Comparison of ENCODE assay signal across 27 cellular contexts in the genomic region with DNA sequence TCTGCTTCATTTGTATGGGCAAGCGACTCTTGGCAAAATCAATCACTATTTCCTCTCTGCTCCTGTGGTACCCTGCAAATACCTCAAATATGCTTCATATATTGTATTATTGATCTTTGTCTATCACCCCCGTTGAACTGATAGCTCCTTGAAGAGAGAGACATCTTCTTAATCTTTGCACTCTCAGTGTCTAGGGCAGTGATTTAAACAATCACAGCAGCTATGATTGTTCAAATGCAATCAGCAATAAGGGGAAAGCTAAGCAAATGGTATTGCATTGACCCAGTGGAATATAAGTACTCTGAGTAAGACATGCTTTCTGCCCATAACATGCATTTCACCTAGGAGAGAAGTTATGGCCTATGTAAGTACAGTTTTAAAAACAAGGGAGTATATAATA.
"Had no signal": no experiment of that assay in that cellular context is flagged by ENCODE, and none has a peak within 500 bp of the region (broad histone marks: within the 10 kb centered on the region; RNA-seq: fewer than 3 reads in every experiment).

No MANE protein-coding gene starts in this region.

- H3K4me1 Mint-ChIP-seq: nephron; neural progenitor cell; stimulated activated effector memory CD8-positive, alpha-beta T cell treated with anti-CD3 and anti-CD28 coated beads, Interleukin-12 subunit alpha, Interleukin-12 subunit beta, amount 100 ng/mL, for 72 hours had no signal

- H3K36me3 Mint-ChIP-seq: neural progenitor cell; stimulated activated effector memory CD8-positive, alpha-beta T cell treated with anti-CD3 and anti-CD28 coated beads, Interleukin-12 subunit alpha, Interleukin-12 subunit beta, amount 100 ng/mL, for 72 hours had no signal

- ATAC-seq: natural killer cell; psoas muscle; right cardiac atrium; stimulated activated effector memory CD8-positive, alpha-beta T cell treated with anti-CD3 and anti-CD28 coated beads, Interleukin-12 subunit alpha, Interleukin-12 subunit beta, amount 100 ng/mL, for 72 hours; upper lobe of right lung had no signal

- H3K4me3 Mint-ChIP-seq: natural killer cell; nephron; neural progenitor cell; stimulated activated effector memory CD8-positive, alpha-beta T cell treated with anti-CD3 and anti-CD28 coated beads, Interleukin-12 subunit alpha, Interleukin-12 subunit beta, amount 100 ng/mL, for 72 hours; stimulated activated naive B cell treated with anti-CD40 and anti-IgM and Interleukin-4, amounts not matched to agents 10 μg/mL and 1 μg/mL and 100 μg/mL, for 72 hours; stimulated activated naive CD8-positive, alpha-beta T cell treated with anti-CD3 and anti-CD28 coated beads, Interleukin-15, Interleukin-2, amounts not matched to agents 100 ng/mL and 50 ng/mL, for 24 hours had no signal

- H3K9me3 Mint-ChIP-seq: natural killer cell; stimulated activated effector memory CD8-positive, alpha-beta T cell treated with anti-CD3 and anti-CD28 coated beads, Interleukin-12 subunit alpha, Interleukin-12 subunit beta, amount 100 ng/mL, for 72 hours; stimulated activated naive CD8-positive, alpha-beta T cell treated with anti-CD3 and anti-CD28 coated beads, Interleukin-15, Interleukin-2, amounts not matched to agents 100 ng/mL and 50 ng/mL, for 24 hours had no signal

- H3K27me3 Mint-ChIP-seq: progenitor cell of endocrine pancreas; stimulated activated naive B cell treated with anti-CD40 and anti-IgM and Interleukin-4, amounts not matched to agents 10 μg/mL and 1 μg/mL and 100 μg/mL, for 72 hours; stimulated activated naive CD8-positive, alpha-beta T cell treated with anti-CD3 and anti-CD28 coated beads, Interleukin-15, Interleukin-2, amounts not matched to agents 100 ng/mL and 50 ng/mL, for 24 hours had no signal

- DNase-seq: natural killer cell; occipital lobe; ovary; posterior cingulate gyrus; psoas muscle; right cardiac atrium; right lobe of liver; sigmoid colon; small intestine; stimulated activated CD4-positive, alpha-beta T cell treated with anti-CD3 and anti-CD28 coated beads, Interleukin-15, amount 100 ng/mL, for 24 hours; stimulated activated CD4-positive, alpha-beta T cell treated with anti-CD3 and anti-CD28 coated beads, Interleukin-2, amount 100 ng/mL, for 24 hours; stimulated activated CD4-positive, alpha-beta T cell treated with anti-CD3 and anti-CD28 coated beads, Interleukin-2, amount 100 ng/mL, for 48 hours; stimulated activated CD4-positive, alpha-beta T cell treated with anti-CD3 and anti-CD28 coated beads, Interleukin-4, amount 100 ng/mL, for 24 hours; stimulated activated naive B cell treated with anti-CD40 and anti-IgM and Interleukin-4, amounts not matched to agents 10 μg/mL and 1 μg/mL and 100 μg/mL, for 72 hours; stimulated activated naive CD4-positive, alpha-beta T cell treated with Interleukin-2 at 50 U/mL for 16 hours; stomach; thyroid gland; upper lobe of right lung; uterus had no signal

- H3K27ac Mint-ChIP-seq: natural killer cell; nephron; neural progenitor cell; progenitor cell of endocrine pancreas; stimulated activated effector memory CD8-positive, alpha-beta T cell treated with anti-CD3 and anti-CD28 coated beads, Interleukin-12 subunit alpha, Interleukin-12 subunit beta, amount 100 ng/mL, for 72 hours; stimulated activated naive B cell treated with anti-CD40 and anti-IgM and Interleukin-4, amounts not matched to agents 10 μg/mL and 1 μg/mL and 100 μg/mL, for 72 hours; stimulated activated naive CD8-positive, alpha-beta T cell treated with anti-CD3 and anti-CD28 coated beads, Interleukin-15, Interleukin-2, amounts not matched to agents 100 ng/mL and 50 ng/mL, for 24 hours had no signal

- H3K27ac ChIP-seq: neural progenitor cell, ovary, parathyroid adenoma, psoas muscle, right lobe of liver, sigmoid colon, stomach, thoracic aorta, thyroid gland, tibial nerve, upper lobe of right lung, uterus had no signal
